In the genomic region with DNA sequence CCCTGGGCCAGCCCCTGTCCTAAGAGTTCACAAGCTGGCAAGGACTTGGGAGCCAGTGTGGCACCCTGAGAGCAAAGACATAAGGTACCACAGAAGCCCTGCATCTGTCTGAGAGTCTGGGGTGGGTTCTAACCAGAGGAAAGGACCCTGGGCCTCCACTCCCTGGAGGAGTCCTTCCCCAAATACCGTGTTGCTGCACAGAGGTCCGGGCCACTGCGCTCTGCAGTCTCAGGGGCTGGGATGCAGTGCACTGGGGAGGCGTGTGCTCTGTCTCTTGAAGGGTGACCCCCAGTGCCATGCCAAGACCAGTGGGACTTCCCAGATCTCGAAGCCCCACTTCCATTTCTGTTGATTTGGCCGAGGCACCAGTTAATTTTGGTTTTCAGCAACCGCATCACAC, we compare ENCODE assay signal across 9 cellular contexts. TPM values are rescaled to one million over a fixed set of nuclear protein-coding genes. Genes with fewer than 3 reads are reported as not detected.
DNase-seq lines count a peak whose midpoint lies in the region; ATAC-seq and TF ChIP-seq lines count a peak whose summit lies in the region.
"Had no signal": no experiment of that assay in that cellular context is flagged by ENCODE, and none has a peak within 500 bp of the region (broad histone marks: within the 10 kb centered on the region; RNA-seq: fewer than 3 reads in every experiment).

No MANE protein-coding gene starts in this region.

- dilution Hi-C loops in mammary epithelial cell (cut with HindIII; ENCODE audit: low sequenced_read_pairs), result no loop called here

- DNase-seq in breast epithelium (ENCODE audit: low spot score in 2 of 2) (no peak), mammary epithelial cell (no peak), tibial nerve (ENCODE audit: low spot score in 2 of 2) (no peak), NCI-H146 (lab: John Stamatoyannopoulos, UW) (no peak)
- DNase-seq: cerebellar nuclear complex, NCI-H1092 treated with DMSO at 0.1 percent for 48 hours had no signal

- intact Hi-C loops in breast epithelium (cut with DNase I; ENCODE audit: low total_unique reads) (no loop called here), mammary epithelial cell (cut with micrococcal nuclease) (no loop called here)

- peak overlapping the region; percentile 64 to 90 for H3K27ac ChIP-seq in breast epithelium
- H3K27ac ChIP-seq in mammary epithelial cell (ENCODE audit: insufficient read depth, low read depth, low read length), result no peak overlapping the region
- H3K27ac ChIP-seq in esophagus (ENCODE audit: low read depth in 2 of 2, low read length in 1 of 2), result peak overlapping the region; percentile 75 to 85
- peak overlapping the region in 3 of 4 donors; percentile 77 to 96 (median 81) for H3K27ac ChIP-seq in tibial nerve
- H3K27ac ChIP-seq: neural progenitor cell had no signal

- in situ Hi-C loops in mammary epithelial cell (cut with MboI; ENCODE audit: low sequenced_read_pairs in 2 of 2), result no loop called here

- H3K79me2 ChIP-seq in mammary epithelial cell (ENCODE audit: insufficient read depth, low read length), result peaks cover 4% of the 10 kb centered on the region

- no peak overlapping the region for H2AFZ ChIP-seq in mammary epithelial cell (ENCODE audit: low read depth, low read length)
- H2AFZ ChIP-seq: neural progenitor cell had no signal

- no peak for TF ChIP-seq EP300 in tibial nerve (IDR thresholded peaks at IDR 0.05)

- H3K9me3 ChIP-seq in breast epithelium, result no peaks in the 10 kb centered on the region
- no peaks in the 10 kb centered on the region for H3K9me3 ChIP-seq in mammary epithelial cell (replicated peaks; ENCODE audit: insufficient read depth, low read length)
- no peaks in the 10 kb centered on the region for H3K9me3 ChIP-seq in esophagus (ENCODE audit: control insufficient read depth in 2 of 2, insufficient read depth in 1 of 2, low read depth in 1 of 2, low read length in 1 of 2)
- no peaks in the 10 kb centered on the region for H3K9me3 ChIP-seq in tibial nerve

- H3K9ac ChIP-seq in mammary epithelial cell (ENCODE audit: insufficient read depth, low read length), result no peak overlapping the region
- H3K9ac ChIP-seq: neural progenitor cell had no signal

- no peaks in the 10 kb centered on the region for H4K20me1 ChIP-seq in mammary epithelial cell (ENCODE audit: insufficient read depth, low read length)

- TF ChIP-seq CTCF in breast epithelium (IDR thresholded peaks at IDR 0.05), result no peak
- TF ChIP-seq CTCF in mammary epithelial cell (conservative IDR thresholded peaks at IDR 0.05 in 1 of 2, IDR thresholded peaks at IDR 0.05 in 1 of 2; ENCODE audit: extremely low read depth in 1 of 2, insufficient read depth in 1 of 2, low read depth in 1 of 2, low read length in 2 of 2), result no peak
- TF ChIP-seq CTCF in tibial nerve (IDR thresholded peaks at IDR 0.05), result no peak

- TF ChIP-seq POLR2A in breast epithelium (IDR thresholded peaks at IDR 0.05) (no peak), tibial nerve (IDR thresholded peaks at IDR 0.05) (no peak)

- H3K4me3 ChIP-seq in breast epithelium, result no peak overlapping the region
- H3K4me3 ChIP-seq in mammary epithelial cell (replicated peaks in 1 of 3; ENCODE audit: insufficient read depth in 1 of 3, low read depth in 2 of 3, low read length in 3 of 3), result no peak overlapping the region
- H3K4me3 ChIP-seq in esophagus (ENCODE audit: low read depth in 1 of 2, low read length in 2 of 2), result no peak overlapping the region
- H3K4me3 ChIP-seq in tibial nerve, result no peak overlapping the region
- H3K4me3 ChIP-seq: neural progenitor cell had no signal

- H3K27me3 ChIP-seq in breast epithelium (no peaks in the 10 kb centered on the region), mammary epithelial cell (ENCODE audit: insufficient read depth, low read length) (no peaks in the 10 kb centered on the region), esophagus (ENCODE audit: control insufficient read depth in 1 of 2, insufficient read depth in 2 of 2, low read length in 2 of 2) (no peaks in the 10 kb centered on the region), tibial nerve (no peaks in the 10 kb centered on the region)
- H3K27me3 ChIP-seq: neural progenitor cell had no signal

- no TSS peak for BruUV-seq in mammary epithelial cell (replicated peaks; lab: Mats Ljungman, UMichigan)

- CTCF ChIA-PET in mammary epithelial cell (lab: Charles Lee; ENCODE audit: low non-redundant PET), result no interaction called here

- H3K4me1 ChIP-seq in breast epithelium, result peaks cover 10 to 22% of the 10 kb centered on the region in 2 donors
- H3K4me1 ChIP-seq in mammary epithelial cell (ENCODE audit: insufficient read depth, low read length), result peaks cover 15% of the 10 kb centered on the region
- peaks cover 0 to 29% of the 10 kb centered on the region in 2 donors for H3K4me1 ChIP-seq in esophagus (ENCODE audit: control insufficient read depth in 2 of 2, insufficient read depth in 2 of 2, low read length in 1 of 2)
- H3K4me1 ChIP-seq in tibial nerve, result peaks cover 0 to 65% (median 59%) of the 10 kb centered on the region in 4 donors

- no peaks in the 10 kb centered on the region for H3K36me3 ChIP-seq in breast epithelium
- H3K36me3 ChIP-seq in mammary epithelial cell (ENCODE audit: insufficient read depth, low read length), result no peaks in the 10 kb centered on the region
- peaks cover 6 to 11% of the 10 kb centered on the region in 2 donors for H3K36me3 ChIP-seq in esophagus (ENCODE audit: control insufficient read depth in 2 of 2, insufficient read depth in 2 of 2, low read length in 1 of 2)
- peaks cover 0 to 25% (median 0%) of the 10 kb centered on the region in 3 donors for H3K36me3 ChIP-seq in tibial nerve
- H3K36me3 ChIP-seq: neural progenitor cell had no signal

- no peak for ATAC-seq in HG03097 (IDR thresholded peaks at IDR 0.05; ENCODE audit: low FRiP score, unreplicated experiment)

- WGBS in mammary epithelial cell (ENCODE audit: low coverage, missing lambda C conversion rate), result 89% methylated on average over 3 of the region's 7 CpGs
- 80 to 88% methylated on average over 7 of the region's 7 CpGs for WGBS in esophagus, 2 donors
- 73 to 86% methylated on average over 6 to 7 of the region's 7 CpGs for WGBS in tibial nerve, 2 donors

- no peak overlapping the region for H3K4me2 ChIP-seq in mammary epithelial cell (ENCODE audit: insufficient read depth, low read depth, low read length)

RNA-seq across cellular contexts. Expression of a gene that starts 4.3 kb away (rescaled TPM):
- total RNA-seq in breast epithelium (1 to 10 TPM; 3.8 to 8.8 (median 7.3) TPM), mammary epithelial cell (10 to 100 TPM; 28.2 to 65.9 TPM), tibial nerve (10 to 100 TPM in 2 of 4 donors, 1 to 10 TPM in 2; 7.5 to 19.8 (median 13.9) TPM)
- polyA plus RNA-seq in mammary epithelial cell (43.7 TPM), esophagus (10 to 100 TPM; 39.8 to 42.0 TPM)
- 77.9 TPM for polyA minus RNA-seq in mammary epithelial cell

RNA-seq across cellular contexts. Expression of a gene that starts 23.4 kb away (rescaled TPM):
- total RNA-seq in breast epithelium (1 to 10 TPM; 4.2 to 6.9 (median 4.2) TPM), mammary epithelial cell (1 to 10 TPM; 5.8 to 6.9 TPM), tibial nerve (10 to 100 TPM; 14.7 to 19.7 (median 16.2) TPM)
- polyA plus RNA-seq in mammary epithelial cell (19.4 TPM), esophagus (1 to 10 TPM; 1.4 to 2.2 TPM)
- 10.4 TPM for polyA minus RNA-seq in mammary epithelial cell

RNA-seq across cellular contexts. Expression of a gene that starts 26.5 kb away (rescaled TPM):
- total RNA-seq in breast epithelium (10 to 100 TPM; 36.6 to 63.9 (median 54.7) TPM), mammary epithelial cell (10 to 100 TPM; 33.8 to 60.2 TPM), tibial nerve (10 to 100 TPM; 66.3 to 99.0 (median 77.2) TPM)
- polyA plus RNA-seq in mammary epithelial cell (26.7 TPM), esophagus (10 to 100 TPM; 34.2 to 55.6 TPM)
- 56.2 TPM for polyA minus RNA-seq in mammary epithelial cell

RNA-seq across cellular contexts. Expression of a gene that starts 40.3 kb away (rescaled TPM):
- total RNA-seq in breast epithelium (1,000 to 10,000 TPM in 1 of 3 donors, 100 to 1,000 TPM in 2; 621 to 2,412 (median 641) TPM), mammary epithelial cell (1,000 to 10,000 TPM; 2,888 to 3,171 TPM), tibial nerve (1,000 to 10,000 TPM; 1,362 to 3,592 (median 2,463) TPM)
- polyA plus RNA-seq in mammary epithelial cell (6,743 TPM), esophagus (100 to 1,000 TPM; 160 to 194 TPM)
- 4,799 TPM for polyA minus RNA-seq in mammary epithelial cell

RNA-seq across cellular contexts. Expression of a gene that starts 51.0 kb away (rescaled TPM):
- total RNA-seq in breast epithelium, result 10 to 100 TPM; 24.5 to 29.4 (median 24.6) TPM
- 10 to 100 TPM in 1 of 2 donors, 1 to 10 TPM in 1; 8.0 to 32.4 TPM for total RNA-seq in mammary epithelial cell
- 21.2 TPM for polyA plus RNA-seq in mammary epithelial cell
- 11.9 TPM for polyA minus RNA-seq in mammary epithelial cell
- polyA plus RNA-seq in esophagus, result 10 to 100 TPM; 35.2 to 43.3 TPM
- 10 to 100 TPM; 24.1 to 39.5 (median 31.2) TPM for total RNA-seq in tibial nerve
